1 cellular context compared by ENCODE assay signal in the genomic region with DNA sequence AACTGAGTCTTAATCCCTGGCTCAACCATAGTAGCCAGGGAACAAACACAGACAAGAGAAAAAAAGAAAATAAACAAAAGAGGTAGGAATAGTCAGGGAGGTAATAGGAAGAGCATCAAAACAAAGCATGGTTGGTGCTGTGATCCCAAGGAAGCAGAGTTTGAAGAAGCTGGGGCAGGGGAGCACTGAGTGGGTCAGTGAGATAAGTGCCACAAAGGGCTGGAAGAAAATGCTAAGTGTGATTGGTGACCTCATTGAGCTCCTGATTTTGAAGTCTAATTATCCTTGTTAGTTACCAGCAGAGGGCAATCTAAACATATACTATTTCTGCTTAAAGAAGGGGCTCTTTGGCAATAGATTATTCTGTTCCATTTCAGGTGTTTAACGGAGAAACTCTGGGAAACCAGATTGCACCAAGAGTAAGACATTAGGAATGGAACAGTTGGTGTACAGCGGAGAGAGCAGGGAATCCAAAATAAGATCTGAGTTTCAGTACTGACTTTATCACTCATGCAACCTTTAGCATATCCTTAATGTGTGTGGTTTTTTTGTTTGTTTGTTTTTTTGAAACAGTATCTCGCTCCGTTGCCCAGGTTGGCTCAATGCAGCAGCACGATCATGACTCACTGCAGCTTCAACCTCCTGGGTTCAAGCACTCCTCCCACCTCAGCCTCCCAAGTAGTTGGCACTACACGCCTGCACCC.
TF ChIP-seq lines count a peak whose summit lies in the region.

No MANE protein-coding gene starts in this region.

TF ChIP-seq in K562, 482 proteins besides CTCF, POLR2A, EP300 and RAD21 (continued from another document):
- peak; percentile 77 for TF ChIP-seq JUND (IDR thresholded peaks at IDR 0.05; ENCODE audit: borderline replicate concordance, low read depth, low read length)
- TF ChIP-seq JUND (tag; IDR thresholded peaks at IDR 0.05; ENCODE audit: borderline replicate concordance, low read depth, low read length), result peak; percentile 93
- TF ChIP-seq ARID1B (IDR thresholded peaks at IDR 0.05), result peak; percentile 45; the same call in 1 of the 2 replicates
- TF ChIP-seq FOXP4 (CRISPR knock-in tag; IDR thresholded peaks at IDR 0.05; ENCODE audit: borderline replicate concordance), result no peak
- peak; percentile 15; the same call in 1 of the 2 replicates for TF ChIP-seq CBFA2T2 (conservative IDR thresholded peaks at IDR 0.05)
- TF ChIP-seq ZNF551 (CRISPR knock-in tag; IDR thresholded peaks at IDR 0.05), result no peak
- peak; percentile 47; the same call in 1 of the 2 replicates for TF ChIP-seq TEAD4 (IDR thresholded peaks at IDR 0.05; ENCODE audit: low read length)
- TF ChIP-seq TEAD4 (CRISPR knock-in tag; IDR thresholded peaks at IDR 0.05; ENCODE audit: borderline replicate concordance), result no peak
- TF ChIP-seq, protein P1, sequence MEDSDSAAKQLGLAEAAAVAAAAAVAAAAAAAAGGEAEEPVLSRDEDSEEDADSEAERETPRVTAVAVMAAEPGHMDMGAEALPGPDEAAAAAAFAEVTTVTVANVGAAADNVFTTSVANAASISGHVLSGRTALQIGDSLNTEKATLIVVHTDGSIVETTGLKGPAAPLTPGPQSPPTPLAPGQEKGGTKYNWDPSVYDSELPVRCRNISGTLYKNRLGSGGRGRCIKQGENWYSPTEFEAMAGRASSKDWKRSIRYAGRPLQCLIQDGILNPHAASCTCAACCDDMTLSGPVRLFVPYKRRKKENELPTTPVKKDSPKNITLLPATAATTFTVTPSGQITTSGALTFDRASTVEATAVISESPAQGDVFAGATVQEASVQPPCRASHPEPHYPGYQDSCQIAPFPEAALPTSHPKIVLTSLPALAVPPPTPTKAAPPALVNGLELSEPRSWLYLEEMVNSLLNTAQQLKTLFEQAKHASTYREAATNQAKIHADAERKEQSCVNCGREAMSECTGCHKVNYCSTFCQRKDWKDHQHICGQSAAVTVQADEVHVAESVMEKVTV (CRISPR knock-in tag; IDR thresholded peaks at IDR 0.05), result peak; percentile 75
- peak; percentile 51; the same call in 1 of the 2 replicates for TF ChIP-seq ZKSCAN1 (IDR thresholded peaks at IDR 0.05; ENCODE audit: low read depth, low read length)
- TF ChIP-seq, protein P2, sequence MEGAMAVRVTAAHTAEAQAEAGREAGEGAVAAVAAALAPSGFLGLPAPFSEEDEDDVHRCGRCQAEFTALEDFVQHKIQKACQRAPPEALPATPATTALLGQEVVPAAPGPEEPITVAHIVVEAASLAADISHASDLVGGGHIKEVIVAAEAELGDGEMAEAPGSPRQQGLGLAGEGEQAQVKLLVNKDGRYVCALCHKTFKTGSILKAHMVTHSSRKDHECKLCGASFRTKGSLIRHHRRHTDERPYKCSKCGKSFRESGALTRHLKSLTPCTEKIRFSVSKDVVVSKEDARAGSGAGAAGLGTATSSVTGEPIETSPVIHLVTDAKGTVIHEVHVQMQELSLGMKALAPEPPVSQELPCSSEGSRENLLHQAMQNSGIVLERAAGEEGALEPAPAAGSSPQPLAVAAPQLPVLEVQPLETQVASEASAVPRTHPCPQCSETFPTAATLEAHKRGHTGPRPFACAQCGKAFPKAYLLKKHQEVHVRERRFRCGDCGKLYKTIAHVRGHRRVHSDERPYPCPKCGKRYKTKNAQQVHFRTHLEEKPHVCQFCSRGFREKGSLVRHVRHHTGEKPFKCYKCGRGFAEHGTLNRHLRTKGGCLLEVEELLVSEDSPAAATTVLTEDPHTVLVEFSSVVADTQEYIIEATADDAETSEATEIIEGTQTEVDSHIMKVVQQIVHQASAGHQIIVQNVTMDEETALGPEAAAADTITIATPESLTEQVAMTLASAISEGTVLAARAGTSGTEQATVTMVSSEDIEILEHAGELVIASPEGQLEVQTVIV (CRISPR knock-in tag; IDR thresholded peaks at IDR 0.05; ENCODE audit: borderline replicate concordance), result no peak
- TF ChIP-seq ATF1 (CRISPR knock-in tag; IDR thresholded peaks at IDR 0.05), result no peak
- 0 out of 2 replicates have a peak, but pooled peaks have one; percentile 9 for TF ChIP-seq ATF1 (tag; IDR thresholded peaks at IDR 0.05)
- no peak for TF ChIP-seq CEBPG (CRISPR knock-in tag; IDR thresholded peaks at IDR 0.05)
- peak in 1 of 2 experiments; percentile 27; a peak in 1 of 4 replicates for TF ChIP-seq CEBPG (tag; conservative IDR thresholded peaks at IDR 0.05 in 1 of 2, IDR thresholded peaks at IDR 0.05 in 1 of 2)
- peak; percentile 62 for TF ChIP-seq CBFA2T3 (IDR thresholded peaks at IDR 0.05)
- TF ChIP-seq LCOR (CRISPR knock-in tag; IDR thresholded peaks at IDR 0.05), result 0 out of 2 replicates have a peak, but pooled peaks have one; percentile 28
- peak; percentile 82 for TF ChIP-seq CEBPB (tag; IDR thresholded peaks at IDR 0.05)
- TF ChIP-seq ZBTB1 (CRISPR knock-in tag; IDR thresholded peaks at IDR 0.05; ENCODE audit: borderline replicate concordance, low read depth), result 0 out of 2 replicates have a peak, but pooled peaks have one; percentile 19
- TF ChIP-seq GABPB1 (CRISPR knock-in tag; IDR thresholded peaks at IDR 0.05), result 0 out of 2 replicates have a peak, but pooled peaks have one; percentile 26
- TF ChIP-seq FOSL1 (tag; conservative IDR thresholded peaks at IDR 0.05), result peak; percentile 52; the same call in 1 of the 2 replicates
- peak; percentile 73 for TF ChIP-seq SMC3 (conservative IDR thresholded peaks at IDR 0.05; ENCODE audit: insufficient read depth, low read depth, low read length)
- peak; percentile 15; the same call in 1 of the 2 replicates for TF ChIP-seq STAG1 (CRISPR knock-in tag; IDR thresholded peaks at IDR 0.05; ENCODE audit: borderline replicate concordance)
- TF ChIP-seq TCFL5 (CRISPR knock-in tag; conservative IDR thresholded peaks at IDR 0.05), result no peak
- TF ChIP-seq TCF3 (CRISPR knock-in tag; IDR thresholded peaks at IDR 0.05), result peak; percentile 65
- TF ChIP-seq, protein P3, sequence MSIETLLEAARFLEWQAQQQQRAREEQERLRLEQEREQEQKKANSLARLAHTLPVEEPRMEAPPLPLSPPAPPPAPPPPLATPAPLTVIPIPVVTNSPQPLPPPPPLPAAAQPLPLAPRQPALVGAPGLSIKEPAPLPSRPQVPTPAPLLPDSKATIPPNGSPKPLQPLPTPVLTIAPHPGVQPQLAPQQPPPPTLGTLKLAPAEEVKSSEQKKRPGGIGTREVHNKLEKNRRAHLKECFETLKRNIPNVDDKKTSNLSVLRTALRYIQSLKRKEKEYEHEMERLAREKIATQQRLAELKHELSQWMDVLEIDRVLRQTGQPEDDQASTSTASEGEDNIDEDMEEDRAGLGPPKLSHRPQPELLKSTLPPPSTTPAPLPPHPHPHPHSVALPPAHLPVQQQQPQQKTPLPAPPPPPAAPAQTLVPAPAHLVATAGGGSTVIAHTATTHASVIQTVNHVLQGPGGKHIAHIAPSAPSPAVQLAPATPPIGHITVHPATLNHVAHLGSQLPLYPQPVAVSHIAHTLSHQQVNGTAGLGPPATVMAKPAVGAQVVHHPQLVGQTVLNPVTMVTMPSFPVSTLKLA (conservative IDR thresholded peaks at IDR 0.05), result 0 out of 4 replicates have a peak, but pooled peaks of 1 of the 2 experiments have one; percentile 22
- TF ChIP-seq PREB (CRISPR knock-in tag; IDR thresholded peaks at IDR 0.05), result no peak
- TF ChIP-seq CC2D1A (IDR thresholded peaks at IDR 0.05), result 0 out of 2 replicates have a peak, but pooled peaks have one; percentile 17
- peak; percentile 58; the same call in 1 of the 2 replicates for TF ChIP-seq DPF2 (IDR thresholded peaks at IDR 0.05)
- TF ChIP-seq MAZ (CRISPR knock-in tag; conservative IDR thresholded peaks at IDR 0.05 in 1 of 2, IDR thresholded peaks at IDR 0.05 in 1 of 2), result 0 out of 4 replicates have a peak, but pooled peaks of 1 of the 2 experiments have one; percentile 21
